Comparison of ENCODE assay signal across 8 cellular contexts in the genomic region with DNA sequence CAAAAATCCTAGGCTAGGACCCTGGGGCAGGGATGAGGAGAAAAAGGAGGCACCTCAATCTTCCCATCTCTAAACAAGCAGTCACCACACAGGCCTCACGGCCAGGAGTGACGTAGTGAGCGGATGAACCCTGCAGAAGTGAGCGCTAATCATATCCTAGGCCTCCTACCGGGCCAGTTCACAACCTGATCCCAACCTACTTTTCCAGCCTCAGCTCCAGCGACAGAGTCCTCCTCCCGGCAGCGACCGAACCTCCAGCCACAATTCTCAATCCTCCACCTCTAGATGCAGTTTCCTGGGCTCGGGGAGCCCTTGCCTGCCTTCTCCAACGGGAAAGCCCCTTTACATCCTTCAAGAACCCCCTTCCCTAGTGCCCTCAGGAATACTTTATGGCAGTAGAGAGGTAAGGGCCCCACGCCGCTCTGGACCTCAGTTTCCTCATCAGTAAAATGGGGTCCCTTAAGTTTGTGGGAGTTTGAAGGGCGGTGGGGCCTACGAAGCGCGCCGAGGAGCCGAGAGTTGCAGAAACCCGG. TPM values are rescaled to one million over a fixed set of nuclear protein-coding genes. Genes with fewer than 3 reads are reported as not detected.
A peak's percentile ranks its signal among the peaks of the same experiment; 100 is the strongest.
DNase-seq lines count a peak whose midpoint lies in the region; ATAC-seq, FAIRE-seq and TF ChIP-seq lines count a peak whose summit lies in the region.

No MANE protein-coding gene starts in this region.

- in situ Hi-C loops in HepG2 (cut with HindIII; ENCODE audit: extremely low pct_ligation_motif_present, low pct_unique_long_range_greater_than_20kb), result loop anchor here (5.0 kb wide), 2 partner anchors 40 to 85 kb away; a partner anchor contains a TSS

- CTCF ChIA-PET in HepG2 (lab: Yijun Ruan, JAX; ENCODE audit: low intra/inter-chr PET ratio, low total read pairs), result no interaction called here

- H3K9me3 ChIP-seq in breast epithelium (no peaks in the 10 kb centered on the region), HepG2 (ENCODE audit: low read length) (no peaks in the 10 kb centered on the region), stomach smooth muscle (ENCODE audit: control insufficient read depth in 2 of 2, low read length in 2 of 2) (no peaks in the 10 kb centered on the region)

- H2AFZ ChIP-seq in ACC112 (ENCODE audit: low read length, unreplicated experiment) (no peak overlapping the region), HepG2 (ENCODE audit: low read length) (no peak overlapping the region)

- POLR2A ChIA-PET in HepG2 (lab: Yijun Ruan, JAX), result interaction anchor here (0.7 to 2.4 kb wide), 7 partner anchors 29 to 640 kb away, joined by 3 to 56 read pairs (median 24); a partner anchor contains a TSS

- no TSS peak for BruUV-seq in HepG2 (replicated peaks; lab: Mats Ljungman, UMichigan)

- no peak for FAIRE-seq in HepG2 (lab: Jason Lieb, UNC)

- ATAC-seq in HepG2, result peak; percentile 10
- no peak for ATAC-seq in HG02981 (IDR thresholded peaks at IDR 0.05; ENCODE audit: unreplicated experiment)
- no peak for ATAC-seq in HG03460 (IDR thresholded peaks at IDR 0.05; ENCODE audit: unreplicated experiment)

- no peaks in the 10 kb centered on the region for H4K20me1 ChIP-seq in HepG2 (ENCODE audit: insufficient read depth, low read length)

- TF ChIP-seq EP300 in HepG2 (IDR thresholded peaks at IDR 0.05; ENCODE audit: low read depth in 2 of 2, low read length in 2 of 2) (no peak), HepG2 (CRISPR knock-in tag; IDR thresholded peaks at IDR 0.05; ENCODE audit: borderline replicate concordance) (no peak)

- no peaks in the 10 kb centered on the region for H3K27me3 ChIP-seq in ACC112 (ENCODE audit: insufficient read depth, low read length)
- H3K27me3 ChIP-seq in breast epithelium, result no peaks in the 10 kb centered on the region
- no peaks in the 10 kb centered on the region; a peak in 1 of 5 replicates for H3K27me3 ChIP-seq in HepG2 (ENCODE audit: control insufficient read depth in 1 of 2, insufficient read depth in 2 of 2, low read length in 2 of 2)
- H3K27me3 ChIP-seq in stomach smooth muscle (ENCODE audit: control insufficient read depth in 1 of 2, insufficient read depth in 2 of 2, low read length in 2 of 2), result no peaks in the 10 kb centered on the region

- H3K79me2 ChIP-seq in ACC112 (ENCODE audit: control insufficient read depth, insufficient read depth, low read length, unreplicated experiment) (peaks cover 68% of the 10 kb centered on the region), HepG2 (ENCODE audit: insufficient read depth, low read length) (peaks cover 50% of the 10 kb centered on the region)

- H3K4me3 ChIP-seq in ACC112 (ENCODE audit: low read depth, low read length), result peak overlapping the region; percentile 83
- H3K4me3 ChIP-seq in GM12865 (ENCODE audit: low read depth, low read length), result peak overlapping the region; percentile 83
- peak overlapping the region; percentile 93 to 98 (median 97) for H3K4me3 ChIP-seq in breast epithelium
- peak overlapping the region; percentile 75 to 97 (median 90) for H3K4me3 ChIP-seq in HepG2 (replicated peaks in 1 of 3; ENCODE audit: insufficient read depth in 1 of 3, low read depth in 2 of 3, low read length in 3 of 3)
- peak overlapping the region; percentile 98 to 100 for H3K4me3 ChIP-seq in stomach smooth muscle (ENCODE audit: low read length in 2 of 2)

- no peak for TF ChIP-seq RAD21 in HepG2 (CRISPR knock-in tag; IDR thresholded peaks at IDR 0.05)

- H3K4me1 ChIP-seq in ACC112 (ENCODE audit: control insufficient read depth, insufficient read depth, low read length, unreplicated experiment) (peaks cover 19% of the 10 kb centered on the region), breast epithelium (no peaks in the 10 kb centered on the region), HepG2 (ENCODE audit: insufficient read depth, low read length) (peaks cover 22% of the 10 kb centered on the region), stomach smooth muscle (ENCODE audit: control insufficient read depth, insufficient read depth, low read length) (peaks cover 25% of the 10 kb centered on the region)

- H3K9ac ChIP-seq in HepG2 (ENCODE audit: insufficient read depth, low read depth, low read length), result peak overlapping the region; percentile 88
- H3K9ac ChIP-seq in stomach smooth muscle (ENCODE audit: low read length in 2 of 2), result peak overlapping the region; percentile 87 to 93

- TF ChIP-seq CTCF in GM12865 (IDR thresholded peaks at IDR 0.05; ENCODE audit: insufficient read depth, low read depth, low read length, missing control alignments) (no peak), breast epithelium (IDR thresholded peaks at IDR 0.05) (no peak), HepG2 (CRISPR knock-in tag; IDR thresholded peaks at IDR 0.05) (no peak)

- peak overlapping the region; percentile 78 for H3K4me2 ChIP-seq in HepG2 (ENCODE audit: low read depth, low read length)

- TF ChIP-seq POLR2A in breast epithelium (IDR thresholded peaks at IDR 0.05) (no peak), HepG2 (IDR thresholded peaks at IDR 0.05; ENCODE audit: insufficient read depth in 1 of 2, low read depth in 2 of 2, low read length in 2 of 2) (0 out of 4 replicates have a peak, but pooled peaks of 1 of the 2 experiments have one; percentile 17)

- intact Hi-C loops in breast epithelium (cut with DNase I; ENCODE audit: low total_unique reads) (no loop called here), HepG2 (cut with micrococcal nuclease; ENCODE audit: unreplicated experiment) (loop anchor here (1.0 to 2.0 kb wide), 2 partner anchors 45 to 46 kb away; a partner anchor contains a TSS)

- peaks cover 8% of the 10 kb centered on the region; the same call in 1 of the 2 replicates for H3K36me3 ChIP-seq in ACC112 (ENCODE audit: insufficient read depth, low read length)
- H3K36me3 ChIP-seq in breast epithelium, result no peaks in the 10 kb centered on the region
- H3K36me3 ChIP-seq in HepG2 (replicated peaks in 1 of 2; ENCODE audit: control insufficient read depth in 1 of 2, insufficient read depth in 2 of 2, low read length in 2 of 2), result peaks cover 6 to 19% of the 10 kb centered on the region in 2 experiments; a peak in 4 of 5 replicates
- H3K36me3 ChIP-seq in stomach smooth muscle (ENCODE audit: control insufficient read depth in 2 of 2, insufficient read depth in 2 of 2, low read length in 2 of 2), result peaks cover 14 to 15% of the 10 kb centered on the region in 2 donors

- WGBS in HepG2 (ENCODE audit: low lambda C conversion rate), result 0% methylated on average over 11 of the region's 20 CpGs

- DNase-seq in GM12865 (ENCODE audit: low read depth) (peak; percentile 56), NOMO-1 treated with DMSO at 0.1 percent for 48 hours (lab: John Stamatoyannopoulos, UW; ENCODE audit: unreplicated experiment) (peak; percentile 29), breast epithelium (ENCODE audit: low spot score in 2 of 2) (no peak), HepG2 (ENCODE audit: low spot score) (peak; percentile 27)

- H3K27ac ChIP-seq in ACC112 (ENCODE audit: low read depth, low read length) (peak overlapping the region; percentile 84), breast epithelium (peak overlapping the region; percentile 94 to 96), HepG2 (ENCODE audit: extremely low read length, insufficient read depth, low read length) (peak overlapping the region; percentile 83), stomach smooth muscle (ENCODE audit: low read length) (peak overlapping the region; percentile 89)

RNA-seq across cellular contexts. Expression of a gene that starts 1.4 kb away (rescaled TPM):
- 1 to 10 TPM; 6.7 to 8.9 (median 8.8) TPM for total RNA-seq in breast epithelium
- total RNA-seq in HepG2 (2016; rRNA removed; fragmentation: Illumina TruSeq; extraction: Trizol), result 7.5 and 9.8 TPM in 2 replicates
- total RNA-seq in HepG2 (2016; cell fraction: cytosol; rRNA removed; fragmentation: Illumina TruSeq; extraction: Trizol; ENCODE audit: low read depth), result 1.9 and 3.1 TPM in 2 replicates
- total RNA-seq in HepG2 (2016; cell fraction: insoluble cytoplasmic fraction; rRNA removed; fragmentation: Illumina TruSeq; extraction: Trizol), result 6.4 and 9.6 TPM in 2 replicates
- total RNA-seq in HepG2 (2016; cell fraction: membrane; rRNA removed; fragmentation: Illumina TruSeq; extraction: Trizol), result 4.6 and 4.9 TPM in 2 replicates
- total RNA-seq in HepG2 (2016; cell fraction: nucleus; rRNA removed; fragmentation: Illumina TruSeq; extraction: Trizol), result 6.1 and 6.8 TPM in 2 replicates
- 3.8 and 4.0 TPM in 2 replicates for polyA plus RNA-seq in HepG2 (2011; rRNA removed)
- polyA plus RNA-seq in HepG2 (2011; cell fraction: cytosol; rRNA removed), result 3.9 and 6.3 TPM in 2 replicates
- polyA plus RNA-seq in HepG2 (2011; cell fraction: nucleus; rRNA removed), result 8.8 and 11.7 TPM in 2 replicates
- 3.5 and 5.1 TPM in 2 replicates for polyA plus RNA-seq in HepG2 (2012)
- polyA plus RNA-seq in HepG2 (2016; cell fraction: cytosol; fragmentation: Illumina TruSeq; extraction: Trizol; ENCODE audit: low read depth), result 1.0 and 1.1 TPM in 2 replicates
- 7.3 and 8.1 TPM in 2 replicates for polyA plus RNA-seq in HepG2 (2016; cell fraction: insoluble cytoplasmic fraction; fragmentation: Illumina TruSeq; extraction: Trizol; ENCODE audit: low read depth)
- 2.8 and 2.9 TPM in 2 replicates for polyA plus RNA-seq in HepG2 (2016; cell fraction: membrane; fragmentation: Illumina TruSeq; extraction: Trizol; ENCODE audit: low read depth)
- 8.4 and 9.3 TPM in 2 replicates for polyA plus RNA-seq in HepG2 (2016; cell fraction: nucleus; fragmentation: Illumina TruSeq; extraction: Trizol; ENCODE audit: insufficient read depth, low read depth)
- polyA minus RNA-seq in HepG2 (2011; rRNA and poly(A)+ RNA removed; ENCODE audit: low replicate concordance), result 17.4 and 23.8 TPM in 2 replicates
- 4.4 and 4.8 TPM in 2 replicates for polyA minus RNA-seq in HepG2 (2011; cell fraction: cytosol; rRNA and poly(A)+ RNA removed)
- 5.5 and 6.5 TPM in 2 replicates for polyA minus RNA-seq in HepG2 (2011; cell fraction: nucleus; rRNA and poly(A)+ RNA removed)

RNA-seq across cellular contexts. Expression of a gene that starts 1.6 kb away (rescaled TPM):
- total RNA-seq in breast epithelium (10 to 100 TPM; 12.5 to 17.3 (median 13.1) TPM), HepG2 (2016; rRNA removed; fragmentation: Illumina TruSeq; extraction: Trizol) (7.8 and 10.9 TPM in 2 replicates)
- 1.7 and 2.4 TPM in 2 replicates for total RNA-seq in HepG2 (2016; cell fraction: cytosol; rRNA removed; fragmentation: Illumina TruSeq; extraction: Trizol; ENCODE audit: low read depth)
- total RNA-seq in HepG2 (2016; cell fraction: insoluble cytoplasmic fraction; rRNA removed; fragmentation: Illumina TruSeq; extraction: Trizol), result 6.8 and 11.1 TPM in 2 replicates
- 5.0 and 5.3 TPM in 2 replicates for total RNA-seq in HepG2 (2016; cell fraction: membrane; rRNA removed; fragmentation: Illumina TruSeq; extraction: Trizol)
- total RNA-seq in HepG2 (2016; cell fraction: nucleus; rRNA removed; fragmentation: Illumina TruSeq; extraction: Trizol), result 14.4 and 16.7 TPM in 2 replicates
- 3.4 and 4.4 TPM in 2 replicates for polyA plus RNA-seq in HepG2 (2011; rRNA removed)
- polyA plus RNA-seq in HepG2 (2011; cell fraction: cytosol; rRNA removed), result 2.2 and 2.9 TPM in 2 replicates
- 19.6 and 21.3 TPM in 2 replicates for polyA plus RNA-seq in HepG2 (2011; cell fraction: nucleus; rRNA removed)
- 5.6 and 5.8 TPM in 2 replicates for polyA plus RNA-seq in HepG2 (2012)
- 0.38 and 0.43 TPM in 2 replicates for polyA plus RNA-seq in HepG2 (2016; cell fraction: cytosol; fragmentation: Illumina TruSeq; extraction: Trizol; ENCODE audit: low read depth)
- polyA plus RNA-seq in HepG2 (2016; cell fraction: insoluble cytoplasmic fraction; fragmentation: Illumina TruSeq; extraction: Trizol; ENCODE audit: low read depth), result 3.7 and 4.7 TPM in 2 replicates
- 0.90 and 0.94 TPM in 2 replicates for polyA plus RNA-seq in HepG2 (2016; cell fraction: membrane; fragmentation: Illumina TruSeq; extraction: Trizol; ENCODE audit: low read depth)
- polyA plus RNA-seq in HepG2 (2016; cell fraction: nucleus; fragmentation: Illumina TruSeq; extraction: Trizol; ENCODE audit: insufficient read depth, low read depth), result 22.6 and 23.3 TPM in 2 replicates
- polyA minus RNA-seq in HepG2 (2011; rRNA and poly(A)+ RNA removed; ENCODE audit: low replicate concordance), result 29.7 and 32.7 TPM in 2 replicates
- polyA minus RNA-seq in HepG2 (2011; cell fraction: cytosol; rRNA and poly(A)+ RNA removed), result 4.2 and 5.8 TPM in 2 replicates
- polyA minus RNA-seq in HepG2 (2011; cell fraction: nucleus; rRNA and poly(A)+ RNA removed), result 26.1 and 29.9 TPM in 2 replicates

RNA-seq across cellular contexts. Expression of a gene that starts 16.1 kb away (rescaled TPM):
- total RNA-seq in breast epithelium (1 to 10 TPM; 1.3 to 2.0 (median 1.3) TPM), HepG2 (2016; rRNA removed; fragmentation: Illumina TruSeq; extraction: Trizol) (0.65 and 2.2 TPM in 2 replicates)
- 0.61 and 0.62 TPM in 2 replicates for total RNA-seq in HepG2 (2016; cell fraction: cytosol; rRNA removed; fragmentation: Illumina TruSeq; extraction: Trizol; ENCODE audit: low read depth)
- total RNA-seq in HepG2 (2016; cell fraction: insoluble cytoplasmic fraction; rRNA removed; fragmentation: Illumina TruSeq; extraction: Trizol), result 0.46 and 2.8 TPM in 2 replicates
- total RNA-seq in HepG2 (2016; cell fraction: membrane; rRNA removed; fragmentation: Illumina TruSeq; extraction: Trizol), result 0.49 and 0.52 TPM in 2 replicates
- 3.2 and 4.5 TPM in 2 replicates for total RNA-seq in HepG2 (2016; cell fraction: nucleus; rRNA removed; fragmentation: Illumina TruSeq; extraction: Trizol)
- 6.9 and 7.4 TPM in 2 replicates for polyA plus RNA-seq in HepG2 (2011; rRNA removed)
- 1.0 and 1.6 TPM in 2 replicates for polyA plus RNA-seq in HepG2 (2011; cell fraction: cytosol; rRNA removed)
- 103 and 136 TPM in 2 replicates for polyA plus RNA-seq in HepG2 (2011; cell fraction: nucleus; rRNA removed)
- 3.6 and 7.5 TPM in 2 replicates for polyA plus RNA-seq in HepG2 (2012)
- polyA plus RNA-seq in HepG2 (2016; cell fraction: cytosol; fragmentation: Illumina TruSeq; extraction: Trizol; ENCODE audit: low read depth), result 0.19 and 0.26 TPM in 2 replicates
- 0.60 TPM in 1 of 2 replicates, not detected in the other for polyA plus RNA-seq in HepG2 (2016; cell fraction: insoluble cytoplasmic fraction; fragmentation: Illumina TruSeq; extraction: Trizol; ENCODE audit: low read depth)
- polyA plus RNA-seq in HepG2 (2016; cell fraction: membrane; fragmentation: Illumina TruSeq; extraction: Trizol; ENCODE audit: low read depth), result 0.09 and 0.53 TPM in 2 replicates
- 6.4 and 11.2 TPM in 2 replicates for polyA plus RNA-seq in HepG2 (2016; cell fraction: nucleus; fragmentation: Illumina TruSeq; extraction: Trizol; ENCODE audit: insufficient read depth, low read depth)
- polyA minus RNA-seq in HepG2 (2011; rRNA and poly(A)+ RNA removed; ENCODE audit: low replicate concordance), result 2.8 and 9.1 TPM in 2 replicates
- polyA minus RNA-seq in HepG2 (2011; cell fraction: cytosol; rRNA and poly(A)+ RNA removed), result 0.49 and 0.70 TPM in 2 replicates
- 21.0 and 21.8 TPM in 2 replicates for polyA minus RNA-seq in HepG2 (2011; cell fraction: nucleus; rRNA and poly(A)+ RNA removed)

RNA-seq across cellular contexts. Expression of a gene that starts 22.0 kb away (rescaled TPM):
- 100 to 1,000 TPM in 1 of 3 donors, 10 to 100 TPM in 2; 82.6 to 143 (median 86.3) TPM for total RNA-seq in breast epithelium
- 92.1 and 141 TPM in 2 replicates for total RNA-seq in HepG2 (2016; rRNA removed; fragmentation: Illumina TruSeq; extraction: Trizol)
- total RNA-seq in HepG2 (2016; cell fraction: cytosol; rRNA removed; fragmentation: Illumina TruSeq; extraction: Trizol; ENCODE audit: low read depth), result 108 and 123 TPM in 2 replicates
- total RNA-seq in HepG2 (2016; cell fraction: insoluble cytoplasmic fraction; rRNA removed; fragmentation: Illumina TruSeq; extraction: Trizol), result 100 and 140 TPM in 2 replicates
- 83.8 and 103 TPM in 2 replicates for total RNA-seq in HepG2 (2016; cell fraction: membrane; rRNA removed; fragmentation: Illumina TruSeq; extraction: Trizol)
- 94.6 and 113 TPM in 2 replicates for total RNA-seq in HepG2 (2016; cell fraction: nucleus; rRNA removed; fragmentation: Illumina TruSeq; extraction: Trizol)
- 613 and 615 TPM in 2 replicates for polyA plus RNA-seq in HepG2 (2011; rRNA removed)
- 980 and 1,226 TPM in 2 replicates for polyA plus RNA-seq in HepG2 (2011; cell fraction: cytosol; rRNA removed)
- polyA plus RNA-seq in HepG2 (2011; cell fraction: nucleus; rRNA removed), result 399 and 426 TPM in 2 replicates
- 226 and 325 TPM in 2 replicates for polyA plus RNA-seq in HepG2 (2012)
- 88.3 and 112 TPM in 2 replicates for polyA plus RNA-seq in HepG2 (2016; cell fraction: cytosol; fragmentation: Illumina TruSeq; extraction: Trizol; ENCODE audit: low read depth)
- polyA plus RNA-seq in HepG2 (2016; cell fraction: insoluble cytoplasmic fraction; fragmentation: Illumina TruSeq; extraction: Trizol; ENCODE audit: low read depth), result 134 and 149 TPM in 2 replicates
- polyA plus RNA-seq in HepG2 (2016; cell fraction: membrane; fragmentation: Illumina TruSeq; extraction: Trizol; ENCODE audit: low read depth), result 106 and 112 TPM in 2 replicates
- 220 and 229 TPM in 2 replicates for polyA plus RNA-seq in HepG2 (2016; cell fraction: nucleus; fragmentation: Illumina TruSeq; extraction: Trizol; ENCODE audit: insufficient read depth, low read depth)
- 450 and 1,230 TPM in 2 replicates for polyA minus RNA-seq in HepG2 (2011; rRNA and poly(A)+ RNA removed; ENCODE audit: low replicate concordance)
- 139 and 156 TPM in 2 replicates for polyA minus RNA-seq in HepG2 (2011; cell fraction: cytosol; rRNA and poly(A)+ RNA removed)
- 91.0 and 99.1 TPM in 2 replicates for polyA minus RNA-seq in HepG2 (2011; cell fraction: nucleus; rRNA and poly(A)+ RNA removed)

RNA-seq across cellular contexts. Expression of a gene that starts 35.6 kb away (rescaled TPM):
- total RNA-seq in breast epithelium (10 to 100 TPM; 31.8 to 33.6 (median 33.5) TPM), HepG2 (2016; rRNA removed; fragmentation: Illumina TruSeq; extraction: Trizol) (24.9 and 25.2 TPM in 2 replicates)
- 25.2 and 38.0 TPM in 2 replicates for total RNA-seq in HepG2 (2016; cell fraction: cytosol; rRNA removed; fragmentation: Illumina TruSeq; extraction: Trizol; ENCODE audit: low read depth)
- 21.6 and 21.9 TPM in 2 replicates for total RNA-seq in HepG2 (2016; cell fraction: insoluble cytoplasmic fraction; rRNA removed; fragmentation: Illumina TruSeq; extraction: Trizol)
- total RNA-seq in HepG2 (2016; cell fraction: membrane; rRNA removed; fragmentation: Illumina TruSeq; extraction: Trizol), result 42.8 and 61.6 TPM in 2 replicates
- 12.9 and 14.9 TPM in 2 replicates for total RNA-seq in HepG2 (2016; cell fraction: nucleus; rRNA removed; fragmentation: Illumina TruSeq; extraction: Trizol)
- polyA plus RNA-seq in HepG2 (2011; rRNA removed), result 42.6 and 54.2 TPM in 2 replicates
- polyA plus RNA-seq in HepG2 (2011; cell fraction: cytosol; rRNA removed), result 29.2 and 38.9 TPM in 2 replicates
- 119 and 127 TPM in 2 replicates for polyA plus RNA-seq in HepG2 (2011; cell fraction: nucleus; rRNA removed)
- 36.4 and 39.6 TPM in 2 replicates for polyA plus RNA-seq in HepG2 (2012)
- 61.2 and 88.9 TPM in 2 replicates for polyA plus RNA-seq in HepG2 (2016; cell fraction: cytosol; fragmentation: Illumina TruSeq; extraction: Trizol; ENCODE audit: low read depth)
- polyA plus RNA-seq in HepG2 (2016; cell fraction: insoluble cytoplasmic fraction; fragmentation: Illumina TruSeq; extraction: Trizol; ENCODE audit: low read depth), result 38.3 and 44.6 TPM in 2 replicates
- 82.3 and 100 TPM in 2 replicates for polyA plus RNA-seq in HepG2 (2016; cell fraction: membrane; fragmentation: Illumina TruSeq; extraction: Trizol; ENCODE audit: low read depth)
- 34.1 and 38.8 TPM in 2 replicates for polyA plus RNA-seq in HepG2 (2016; cell fraction: nucleus; fragmentation: Illumina TruSeq; extraction: Trizol; ENCODE audit: insufficient read depth, low read depth)
- 34.7 and 50.5 TPM in 2 replicates for polyA minus RNA-seq in HepG2 (2011; rRNA and poly(A)+ RNA removed; ENCODE audit: low replicate concordance)
- 23.9 and 34.2 TPM in 2 replicates for polyA minus RNA-seq in HepG2 (2011; cell fraction: cytosol; rRNA and poly(A)+ RNA removed)
- polyA minus RNA-seq in HepG2 (2011; cell fraction: nucleus; rRNA and poly(A)+ RNA removed), result 25.6 and 37.4 TPM in 2 replicates

Comparison
In these comparisons a context has a peak if more than half of its experiments do, and no peak if none do; other contexts are left out.
1. DNase-seq: peak in GM12865 (single experiment), NOMO-1 treated with DMSO at 0.1 percent for 48 hours (single experiment) and HepG2 (single experiment); none in breast epithelium (0 of 2).
2. Peak in every context shown above with its lines, with median percentiles within 50 percentile points of each other: H3K27ac ChIP-seq and H3K4me3 ChIP-seq.